ENCODE assay signal across 1 cellular context in the genomic region with DNA sequence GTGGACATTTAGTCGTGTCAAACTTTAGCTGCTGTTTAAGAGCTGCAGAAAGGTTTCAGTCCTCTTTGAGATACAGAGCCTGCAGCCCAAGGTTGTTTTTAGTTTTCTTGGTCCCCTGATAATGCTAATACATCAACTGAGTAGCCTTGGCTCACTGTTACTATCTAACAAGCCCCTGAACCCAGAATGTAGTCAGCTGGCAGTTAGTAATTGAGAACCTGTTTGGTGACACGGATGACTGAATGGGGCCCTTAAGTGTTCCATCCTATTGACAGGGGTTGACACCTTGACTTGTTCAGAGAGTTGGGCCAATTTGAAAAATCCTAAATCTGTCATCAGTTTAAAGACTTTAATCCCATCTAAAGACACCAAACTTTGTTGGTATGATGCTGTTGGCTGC.
TF ChIP-seq lines count a peak whose summit lies in the region.

No MANE protein-coding gene starts in this region.

TF ChIP-seq in H1, 55 proteins besides CTCF, POLR2A, EP300 and RAD21:
- no peak for TF ChIP-seq PHF8 (conservative IDR thresholded peaks at IDR 0.05; ENCODE audit: low read depth, low read length)
- TF ChIP-seq, protein P1, sequence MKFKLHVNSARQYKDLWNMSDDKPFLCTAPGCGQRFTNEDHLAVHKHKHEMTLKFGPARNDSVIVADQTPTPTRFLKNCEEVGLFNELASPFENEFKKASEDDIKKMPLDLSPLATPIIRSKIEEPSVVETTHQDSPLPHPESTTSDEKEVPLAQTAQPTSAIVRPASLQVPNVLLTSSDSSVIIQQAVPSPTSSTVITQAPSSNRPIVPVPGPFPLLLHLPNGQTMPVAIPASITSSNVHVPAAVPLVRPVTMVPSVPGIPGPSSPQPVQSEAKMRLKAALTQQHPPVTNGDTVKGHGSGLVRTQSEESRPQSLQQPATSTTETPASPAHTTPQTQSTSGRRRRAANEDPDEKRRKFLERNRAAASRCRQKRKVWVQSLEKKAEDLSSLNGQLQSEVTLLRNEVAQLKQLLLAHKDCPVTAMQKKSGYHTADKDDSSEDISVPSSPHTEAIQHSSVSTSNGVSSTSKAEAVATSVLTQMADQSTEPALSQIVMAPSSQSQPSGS (IDR thresholded peaks at IDR 0.05; ENCODE audit: low read length), result no peak
- TF ChIP-seq EZH2 (IDR thresholded peaks at IDR 0.05; ENCODE audit: low read depth, low read length, severe bottlenecking), result no peak
- TF ChIP-seq POLR2AphosphoS5 (IDR thresholded peaks at IDR 0.05; ENCODE audit: low read depth, low read length), result no peak
